19 cellular contexts compared by ENCODE assay signal in the genomic region with DNA sequence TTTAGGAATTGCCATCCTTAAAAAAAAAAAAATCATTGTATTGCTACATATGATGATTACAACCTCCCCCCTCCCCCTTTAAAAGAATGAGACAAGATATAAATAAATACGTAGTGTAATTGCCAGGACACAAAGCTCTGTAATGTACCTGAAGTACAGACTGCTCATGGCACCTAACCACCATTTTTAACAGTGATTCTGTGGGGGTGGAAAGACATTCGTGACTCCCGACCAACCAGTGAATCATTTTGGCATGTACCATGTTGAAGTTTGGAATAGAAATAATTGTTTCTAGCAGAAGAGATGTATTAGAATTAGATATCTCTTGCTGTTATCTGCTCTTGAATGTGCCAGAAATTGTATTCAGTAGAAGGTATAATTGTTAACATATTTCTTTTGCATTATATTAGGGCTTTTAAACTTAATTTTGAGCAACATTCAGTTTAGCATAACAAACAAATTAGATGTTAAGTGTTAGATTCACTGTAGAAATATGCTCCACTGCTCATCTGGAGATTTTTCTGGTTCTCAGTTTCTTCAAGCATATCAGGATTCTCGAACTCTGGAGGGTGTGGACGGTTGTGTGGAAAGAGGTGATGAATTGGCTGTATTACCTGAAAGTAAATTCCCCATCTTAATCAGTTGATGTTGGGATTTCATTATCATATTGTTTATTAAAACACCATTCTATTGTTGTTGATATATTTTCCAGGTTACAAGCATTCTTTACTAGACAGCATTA. TPM values are rescaled to one million over a fixed set of nuclear protein-coding genes. Genes with fewer than 3 reads are reported as not detected.
DNase-seq lines count a peak whose midpoint lies in the region; ATAC-seq and TF ChIP-seq lines count a peak whose summit lies in the region.
"Had no signal": no experiment of that assay in that cellular context is flagged by ENCODE, and none has a peak within 500 bp of the region (broad histone marks: within the 10 kb centered on the region; RNA-seq: fewer than 3 reads in every experiment).

No MANE protein-coding gene starts in this region.

- ATAC-seq in SK-N-SH treated with all-trans-retinoic acid at 6 μM for 48 hours (peak; percentile 29), foreskin keratinocyte (peak; percentile 36), GM18511 (IDR thresholded peaks at IDR 0.05; ENCODE audit: unreplicated experiment) (no peak), body of pancreas (no peak)
- ATAC-seq: activated CD4-positive, alpha-beta T cell treated with anti-CD3 and anti-CD28 coated beads for 36 hours; CD8-positive, alpha-beta T cell; GM12878; lower lobe of right lung; right cardiac atrium had no signal

- no peak overlapping the region for H3K9ac ChIP-seq in smooth muscle cell (ENCODE audit: low read depth)

- TF ChIP-seq CTCF in foreskin keratinocyte (conservative IDR thresholded peaks at IDR 0.05) (no peak), smooth muscle cell (IDR thresholded peaks at IDR 0.05; ENCODE audit: borderline replicate concordance, insufficient read depth, poor library complexity, severe bottlenecking) (no peak), body of pancreas (IDR thresholded peaks at IDR 0.05) (no peak)

- H3F3A ChIP-seq in smooth muscle cell (ENCODE audit: low read depth), result peaks cover 16% of the 10 kb centered on the region

- intact Hi-C loops in body of pancreas (cut with DNase I), result no loop called here

- H3K36me3 ChIP-seq in smooth muscle cell (ENCODE audit: low read depth) (no peaks in the 10 kb centered on the region), body of pancreas (replicated peaks in 1 of 2; ENCODE audit: insufficient read depth in 1 of 2, low read depth in 2 of 2) (no peaks in the 10 kb centered on the region)
- H3K36me3 ChIP-seq: lower lobe of right lung, thoracic aorta had no signal

- H3K27me3 ChIP-seq in foreskin keratinocyte, result no peaks in the 10 kb centered on the region
- H3K27me3 ChIP-seq in smooth muscle cell (ENCODE audit: low read depth), result no peaks in the 10 kb centered on the region
- H3K27me3 ChIP-seq in body of pancreas, result no peaks in the 10 kb centered on the region

- peaks cover 97% of the 10 kb centered on the region for H4K20me1 ChIP-seq in smooth muscle cell (ENCODE audit: low read depth)

- TF ChIP-seq POLR2A in body of pancreas (IDR thresholded peaks at IDR 0.05), result no peak

- H3K79me2 ChIP-seq in smooth muscle cell (ENCODE audit: low read depth), result peaks cover 100% of the 10 kb centered on the region

- DNase-seq in HCEC 1CT (peak; percentile 41), foreskin keratinocyte (peak in 1 of 2 donors; percentile 48), smooth muscle cell (lab: John Stamatoyannopoulos, UW; ENCODE audit: unreplicated experiment) (no peak), SKM-1 treated with dmso at 0.1 percent for 144 hours (lab: John Stamatoyannopoulos, UW; ENCODE audit: unreplicated experiment) (no peak), body of pancreas (no peak)
- DNase-seq: activated CD4-positive, alpha-beta T cell treated with anti-CD3 and anti-CD28 coated beads for 36 hours; activated CD8-positive, alpha-beta memory T cell treated with anti-CD3 and anti-CD28 coated beads, Interleukin-2, amount 50 U/mL, for 48 hours; activated naive CD4-positive, alpha-beta T cell treated with Interleukin-2 at 50 U/mL for 16 hours; CD8-positive, alpha-beta T cell; lower lobe of right lung; NCI-H1092; NCI-H2171; right cardiac atrium; SHP77; stimulated activated CD4-positive, alpha-beta T cell treated with anti-CD3 and anti-CD28 coated beads, Interleukin-4, amount 100 ng/mL, for 24 hours had no signal

- no peaks in the 10 kb centered on the region for H3K9me3 ChIP-seq in smooth muscle cell (replicated peaks; ENCODE audit: low read depth)
- H3K9me3 ChIP-seq in body of pancreas, result no peaks in the 10 kb centered on the region
- H3K9me3 ChIP-seq: lower lobe of right lung, thoracic aorta had no signal

- H3K4me3 ChIP-seq in smooth muscle cell (no peak overlapping the region), body of pancreas (no peak overlapping the region)
- H3K4me3 ChIP-seq: GM12878, lower lobe of right lung, thoracic aorta had no signal

- H3K4me2 ChIP-seq in smooth muscle cell, result peak overlapping the region; percentile 56

- WGBS in smooth muscle cell (ENCODE audit: low lambda C conversion rate), result 63% methylated on average over 5 of the region's 5 CpGs
- WGBS in body of pancreas, 2 donors, result 87 to 90% methylated on average over 5 of the region's 5 CpGs

- H3K27ac ChIP-seq in foreskin keratinocyte (no peak overlapping the region), smooth muscle cell (ENCODE audit: low read depth) (peak overlapping the region; percentile 86), body of pancreas (no peak overlapping the region)
- H3K27ac ChIP-seq: lower lobe of right lung, thoracic aorta had no signal

- no peak overlapping the region for H2AFZ ChIP-seq in smooth muscle cell (ENCODE audit: low read depth)

- peaks cover 41% of the 10 kb centered on the region for H3K4me1 ChIP-seq in foreskin keratinocyte
- peaks cover 30% of the 10 kb centered on the region for H3K4me1 ChIP-seq in smooth muscle cell (ENCODE audit: low read depth)
- H3K4me1 ChIP-seq in body of pancreas, result peaks cover 6% of the 10 kb centered on the region

TF ChIP-seq in SK-N-SH treated with all-trans-retinoic acid at 6 μM for 48 hours, 23 proteins besides CTCF, POLR2A, EP300 and RAD21 (continues in another document):
- no peak for TF ChIP-seq SNAI2 (CRISPR knock-in tag; IDR thresholded peaks at IDR 0.05)
- TF ChIP-seq, protein P1, sequence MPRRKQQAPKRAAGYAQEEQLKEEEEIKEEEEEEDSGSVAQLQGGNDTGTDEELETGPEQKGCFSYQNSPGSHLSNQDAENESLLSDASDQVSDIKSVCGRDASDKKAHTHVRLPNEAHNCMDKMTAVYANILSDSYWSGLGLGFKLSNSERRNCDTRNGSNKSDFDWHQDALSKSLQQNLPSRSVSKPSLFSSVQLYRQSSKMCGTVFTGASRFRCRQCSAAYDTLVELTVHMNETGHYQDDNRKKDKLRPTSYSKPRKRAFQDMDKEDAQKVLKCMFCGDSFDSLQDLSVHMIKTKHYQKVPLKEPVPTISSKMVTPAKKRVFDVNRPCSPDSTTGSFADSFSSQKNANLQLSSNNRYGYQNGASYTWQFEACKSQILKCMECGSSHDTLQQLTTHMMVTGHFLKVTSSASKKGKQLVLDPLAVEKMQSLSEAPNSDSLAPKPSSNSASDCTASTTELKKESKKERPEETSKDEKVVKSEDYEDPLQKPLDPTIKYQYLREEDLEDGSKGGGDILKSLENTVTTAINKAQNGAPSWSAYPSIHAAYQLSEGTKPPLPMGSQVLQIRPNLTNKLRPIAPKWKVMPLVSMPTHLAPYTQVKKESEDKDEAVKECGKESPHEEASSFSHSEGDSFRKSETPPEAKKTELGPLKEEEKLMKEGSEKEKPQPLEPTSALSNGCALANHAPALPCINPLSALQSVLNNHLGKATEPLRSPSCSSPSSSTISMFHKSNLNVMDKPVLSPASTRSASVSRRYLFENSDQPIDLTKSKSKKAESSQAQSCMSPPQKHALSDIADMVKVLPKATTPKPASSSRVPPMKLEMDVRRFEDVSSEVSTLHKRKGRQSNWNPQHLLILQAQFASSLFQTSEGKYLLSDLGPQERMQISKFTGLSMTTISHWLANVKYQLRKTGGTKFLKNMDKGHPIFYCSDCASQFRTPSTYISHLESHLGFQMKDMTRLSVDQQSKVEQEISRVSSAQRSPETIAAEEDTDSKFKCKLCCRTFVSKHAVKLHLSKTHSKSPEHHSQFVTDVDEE (CRISPR knock-in tag; IDR thresholded peaks at IDR 0.05), result no peak
- TF ChIP-seq ZNF70 (CRISPR knock-in tag; IDR thresholded peaks at IDR 0.05), result no peak
- TF ChIP-seq PPARA (CRISPR knock-in tag; IDR thresholded peaks at IDR 0.05; ENCODE audit: borderline replicate concordance), result no peak
- no peak for TF ChIP-seq ISL1 (CRISPR knock-in tag; IDR thresholded peaks at IDR 0.05)
- no peak for TF ChIP-seq BACH2 (CRISPR knock-in tag; IDR thresholded peaks at IDR 0.05; ENCODE audit: borderline replicate concordance)
- TF ChIP-seq, protein P2, sequence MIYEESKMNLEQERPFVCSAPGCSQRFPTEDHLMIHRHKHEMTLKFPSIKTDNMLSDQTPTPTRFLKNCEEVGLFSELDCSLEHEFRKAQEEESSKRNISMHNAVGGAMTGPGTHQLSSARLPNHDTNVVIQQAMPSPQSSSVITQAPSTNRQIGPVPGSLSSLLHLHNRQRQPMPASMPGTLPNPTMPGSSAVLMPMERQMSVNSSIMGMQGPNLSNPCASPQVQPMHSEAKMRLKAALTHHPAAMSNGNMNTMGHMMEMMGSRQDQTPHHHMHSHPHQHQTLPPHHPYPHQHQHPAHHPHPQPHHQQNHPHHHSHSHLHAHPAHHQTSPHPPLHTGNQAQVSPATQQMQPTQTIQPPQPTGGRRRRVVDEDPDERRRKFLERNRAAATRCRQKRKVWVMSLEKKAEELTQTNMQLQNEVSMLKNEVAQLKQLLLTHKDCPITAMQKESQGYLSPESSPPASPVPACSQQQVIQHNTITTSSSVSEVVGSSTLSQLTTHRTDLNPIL (CRISPR knock-in tag; IDR thresholded peaks at IDR 0.05; ENCODE audit: low read depth), result no peak
- TF ChIP-seq OSR1 (CRISPR knock-in tag; IDR thresholded peaks at IDR 0.05), result no peak
- no peak for TF ChIP-seq ARNTL (CRISPR knock-in tag; IDR thresholded peaks at IDR 0.05; ENCODE audit: borderline replicate concordance, low read depth)
- TF ChIP-seq ZNF565 (CRISPR knock-in tag; conservative IDR thresholded peaks at IDR 0.05; ENCODE audit: low read depth), result no peak
- TF ChIP-seq ZNF8 (CRISPR knock-in tag; IDR thresholded peaks at IDR 0.05), result no peak
- TF ChIP-seq, protein P3, sequence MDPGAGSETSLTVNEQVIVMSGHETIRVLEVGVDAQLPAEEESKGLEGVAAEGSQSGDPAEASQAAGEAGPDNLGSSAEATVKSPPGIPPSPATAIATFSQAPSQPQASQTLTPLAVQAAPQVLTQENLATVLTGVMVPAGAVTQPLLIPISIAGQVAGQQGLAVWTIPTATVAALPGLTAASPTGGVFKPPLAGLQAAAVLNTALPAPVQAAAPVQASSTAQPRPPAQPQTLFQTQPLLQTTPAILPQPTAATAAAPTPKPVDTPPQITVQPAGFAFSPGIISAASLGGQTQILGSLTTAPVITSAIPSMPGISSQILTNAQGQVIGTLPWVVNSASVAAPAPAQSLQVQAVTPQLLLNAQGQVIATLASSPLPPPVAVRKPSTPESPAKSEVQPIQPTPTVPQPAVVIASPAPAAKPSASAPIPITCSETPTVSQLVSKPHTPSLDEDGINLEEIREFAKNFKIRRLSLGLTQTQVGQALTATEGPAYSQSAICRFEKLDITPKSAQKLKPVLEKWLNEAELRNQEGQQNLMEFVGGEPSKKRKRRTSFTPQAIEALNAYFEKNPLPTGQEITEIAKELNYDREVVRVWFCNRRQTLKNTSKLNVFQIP (CRISPR knock-in tag; IDR thresholded peaks at IDR 0.05; ENCODE audit: borderline replicate concordance, low read depth), result no peak
- no peak for TF ChIP-seq ZFP30 (CRISPR knock-in tag; IDR thresholded peaks at IDR 0.05)
- no peak for TF ChIP-seq ESRRG (CRISPR knock-in tag; IDR thresholded peaks at IDR 0.05)

RNA-seq across cellular contexts. Expression of a gene that starts 31.1 kb away (rescaled TPM):
- total RNA-seq in foreskin keratinocyte, result 25.3 and 28.5 TPM in 2 replicates
- 2.7 and 3.2 TPM in 2 replicates for polyA plus RNA-seq in foreskin keratinocyte
- total RNA-seq in smooth muscle cell, result 90.2 and 169 TPM in 2 replicates
- 21.6 and 23.8 TPM in 2 replicates for polyA plus RNA-seq in smooth muscle cell
- 10 to 100 TPM in 1 of 2 donors, 1 to 10 TPM in 1; 4.9 to 14.3 TPM for total RNA-seq in body of pancreas

Comparison
In these comparisons a context has a peak if more than half of its experiments do, and no peak if none do; other contexts are left out.
1. ATAC-seq: peak in SK-N-SH treated with all-trans-retinoic acid at 6 μM for 48 hours (single experiment) and foreskin keratinocyte (single experiment); none in GM18511 (single experiment) and body of pancreas (single experiment).